In genomic region chr2:85710687-85711577, GRCh38 we compare ENCODE assay signal across 10 cellular contexts. TPM values are rescaled to one million over a fixed set of nuclear protein-coding genes. Genes with fewer than 3 reads are reported as not detected.
DNase-seq lines count a peak whose midpoint lies in the region; ATAC-seq and TF ChIP-seq lines count a peak whose summit lies in the region.
"Had no signal": no experiment of that assay in that cellular context is flagged by ENCODE, and none has a peak within 500 bp of the region (broad histone marks: within the 10 kb centered on the region; RNA-seq: fewer than 3 reads in every experiment).

No MANE protein-coding gene starts in this region.

- intact Hi-C loops in heart right ventricle (cut with DNase I): loop anchor here in 3 of 10 donors (2.0 to 10.0 kb wide), 3 partner anchors 34 to 364 kb away; no protein-coding TSS in a partner anchor

- peaks cover 9% of the 10 kb centered on the region for H3K4me1 Mint-ChIP-seq in activated T-helper 17 cell treated with anti-CD3 and anti-CD28 coated beads, Interleukin-2, amount 50 U/mL, for 72 hours
- peaks cover 11% of the 10 kb centered on the region for H3K4me1 Mint-ChIP-seq in activated T-cell treated with anti-CD3 and anti-CD28 coated beads, Interleukin-2, amount 50 U/mL, for 4 hours (ENCODE audit: low read depth)
- peaks cover 26 to 28% of the 10 kb centered on the region in 2 donors for H3K4me1 Mint-ChIP-seq in immature natural killer cell

- no peaks in the 10 kb centered on the region for H3K27me3 ChIP-seq in heart right ventricle
- H3K27me3 ChIP-seq in rectal smooth muscle tissue (ENCODE audit: control insufficient read depth, insufficient read depth, low read length): no peaks in the 10 kb centered on the region

- H3K4me3 Mint-ChIP-seq in activated T-helper 17 cell treated with anti-CD3 and anti-CD28 coated beads, Interleukin-2, amount 50 U/mL, for 72 hours: no peak overlapping the region
- no peak overlapping the region for H3K4me3 Mint-ChIP-seq in activated T-cell treated with anti-CD3 and anti-CD28 coated beads, Interleukin-2, amount 50 U/mL, for 4 hours
- H3K4me3 Mint-ChIP-seq in immature natural killer cell: no peak overlapping the region
- H3K4me3 Mint-ChIP-seq: CD8-positive, alpha-beta memory T cell had no signal

- no peak for ATAC-seq in activated T-helper 17 cell treated with anti-CD3 and anti-CD28 coated beads, Interleukin-2, amount 50 U/mL, for 72 hours (replicated peaks)
- ATAC-seq in heart right ventricle: peak; percentile 64 to 89 (median 80)
- ATAC-seq in activated T-cell treated with anti-CD3 and anti-CD28 coated beads, Interleukin-2, amount 50 U/mL, for 4 hours: no peak

- H3K9me3 Mint-ChIP-seq in activated T-helper 17 cell treated with anti-CD3 and anti-CD28 coated beads, Interleukin-2, amount 50 U/mL, for 72 hours: no peaks in the 10 kb centered on the region
- no peaks in the 10 kb centered on the region for H3K9me3 Mint-ChIP-seq in activated T-cell treated with anti-CD3 and anti-CD28 coated beads, Interleukin-2, amount 50 U/mL, for 4 hours
- no peaks in the 10 kb centered on the region for H3K9me3 Mint-ChIP-seq in immature natural killer cell
- H3K9me3 Mint-ChIP-seq: CD8-positive, alpha-beta memory T cell had no signal

- H3K9me3 ChIP-seq in heart right ventricle: no peaks in the 10 kb centered on the region

- peak; percentile 74 for DNase-seq in DMS53 (lab: John Stamatoyannopoulos, UW)
- peak; percentile 64 to 82 for DNase-seq in heart right ventricle
- no peak for DNase-seq in HPDE6-E6E7 (ENCODE audit: extremely low spot score)
- no peak for DNase-seq in activated T-cell treated with anti-CD3 and anti-CD28 coated beads, Interleukin-2, amount 50 U/mL, for 4 hours
- no peak for DNase-seq in immature natural killer cell
- DNase-seq in effector CD4-positive, alpha-beta T cell: no peak
- DNase-seq: CD8-positive, alpha-beta memory T cell; NCI-H526 had no signal

- WGBS in heart right ventricle, 2 donors: 50 to 66% methylated on average over 19 of the region's 19 CpGs

- H3K36me3 Mint-ChIP-seq in activated T-helper 17 cell treated with anti-CD3 and anti-CD28 coated beads, Interleukin-2, amount 50 U/mL, for 72 hours (ENCODE audit: low read depth): no peaks in the 10 kb centered on the region
- H3K36me3 Mint-ChIP-seq in activated T-cell treated with anti-CD3 and anti-CD28 coated beads, Interleukin-2, amount 50 U/mL, for 4 hours (ENCODE audit: insufficient read depth): no peaks in the 10 kb centered on the region
- peaks cover 4 to 12% (median 4%) of the 10 kb centered on the region in 3 donors for H3K36me3 Mint-ChIP-seq in immature natural killer cell
- H3K36me3 Mint-ChIP-seq: CD8-positive, alpha-beta memory T cell had no signal

- H3K27ac Mint-ChIP-seq in activated T-helper 17 cell treated with anti-CD3 and anti-CD28 coated beads, Interleukin-2, amount 50 U/mL, for 72 hours: peak overlapping the region; percentile 22
- no peak overlapping the region for H3K27ac Mint-ChIP-seq in immature natural killer cell

- no peaks in the 10 kb centered on the region for H3K36me3 ChIP-seq in heart right ventricle
- H3K36me3 ChIP-seq in rectal smooth muscle tissue (ENCODE audit: control insufficient read depth, insufficient read depth, low read length): no peaks in the 10 kb centered on the region

- H3K9ac ChIP-seq in rectal smooth muscle tissue (ENCODE audit: low read length): no peak overlapping the region

- peaks cover 4% of the 10 kb centered on the region for H3K27me3 Mint-ChIP-seq in activated T-helper 17 cell treated with anti-CD3 and anti-CD28 coated beads, Interleukin-2, amount 50 U/mL, for 72 hours
- H3K27me3 Mint-ChIP-seq in activated T-cell treated with anti-CD3 and anti-CD28 coated beads, Interleukin-2, amount 50 U/mL, for 4 hours (ENCODE audit: low read depth): peaks cover 14% of the 10 kb centered on the region
- H3K27me3 Mint-ChIP-seq in immature natural killer cell (ENCODE audit: low read depth in 3 of 3): peaks cover 0 to 4% (median 4%) of the 10 kb centered on the region in 3 donors

- H3K27ac ChIP-seq in heart right ventricle (peak overlapping the region; percentile 67 to 96 (median 88)), rectal smooth muscle tissue (ENCODE audit: low read depth, low read length) (peak overlapping the region; percentile 7)

- H3K4me1 ChIP-seq in heart right ventricle: peaks cover 9 to 94% (median 64%) of the 10 kb centered on the region in 9 donors
- H3K4me1 ChIP-seq in rectal smooth muscle tissue (ENCODE audit: control insufficient read depth, insufficient read depth, low read length): no peaks in the 10 kb centered on the region

- TF ChIP-seq CTCF in heart right ventricle (IDR thresholded peaks at IDR 0.05): no peak

- H3K4me3 ChIP-seq in heart right ventricle (peak overlapping the region in 4 of 10 donors; percentile 8 to 16 (median 10)), rectal smooth muscle tissue (ENCODE audit: low read length) (no peak overlapping the region)

RNA-seq across cellular contexts. Expression of gene GNLY, which starts 16.8 kb away (rescaled TPM):
- 10 to 100 TPM; 10.6 to 32.4 TPM for total RNA-seq in activated T-helper 17 cell treated with anti-CD3 and anti-CD28 coated beads, Interleukin-2, amount 50 U/mL, for 72 hours
- 10 to 100 TPM in 1 of 10 donors, 1 to 10 TPM in 5, under 1 TPM in 4; 0.17 to 43.2 (median 1.2) TPM for total RNA-seq in heart right ventricle
- 1 to 10 TPM; 1.2 to 3.1 TPM for polyA plus RNA-seq in heart right ventricle
- 10 to 100 TPM in 2 of 3 donors, 1 to 10 TPM in 1; 4.3 to 26.5 (median 15.0) TPM for total RNA-seq in activated T-cell treated with anti-CD3 and anti-CD28 coated beads, Interleukin-2, amount 50 U/mL, for 4 hours
- polyA plus RNA-seq in immature natural killer cell: over 10,000 TPM; 13,165 to 20,506 (median 19,340) TPM

RNA-seq across cellular contexts. Expression of gene ATOH8, which starts 42.9 kb away (rescaled TPM):
- not detected for total RNA-seq in activated T-helper 17 cell treated with anti-CD3 and anti-CD28 coated beads, Interleukin-2, amount 50 U/mL, for 72 hours
- total RNA-seq in heart right ventricle: 10 to 100 TPM in 9 of 10 donors, 1 to 10 TPM in 1; 8.7 to 33.4 (median 15.2) TPM
- polyA plus RNA-seq in heart right ventricle (10 to 100 TPM; 35.2 to 45.9 TPM), immature natural killer cell (not detected)
- total RNA-seq in activated T-cell treated with anti-CD3 and anti-CD28 coated beads, Interleukin-2, amount 50 U/mL, for 4 hours: not detected
- total RNA-seq: CD8-positive, alpha-beta memory T cell had no signal
- polyA plus RNA-seq: CD8-positive, alpha-beta memory T cell had no signal

RNA-seq across cellular contexts. Expression of gene SFTPB, which starts 42.9 kb away (rescaled TPM):
- total RNA-seq in activated T-helper 17 cell treated with anti-CD3 and anti-CD28 coated beads, Interleukin-2, amount 50 U/mL, for 72 hours: not detected
- total RNA-seq in heart right ventricle: under 1 TPM in 1 of 10 donors, not detected in 9; 0.62 TPM
- polyA plus RNA-seq in heart right ventricle (1 to 10 TPM in 1 of 2 donors, not detected in 1; 1.2 TPM), immature natural killer cell (not detected)
- 1 to 10 TPM; 3.8 to 5.7 (median 5.0) TPM for total RNA-seq in activated T-cell treated with anti-CD3 and anti-CD28 coated beads, Interleukin-2, amount 50 U/mL, for 4 hours
- total RNA-seq: CD8-positive, alpha-beta memory T cell had no signal
- polyA plus RNA-seq: CD8-positive, alpha-beta memory T cell had no signal

Comparison
In these comparisons a context has a peak if more than half of its experiments do, and no peak if none do; other contexts are left out.
1. DNase-seq: peak in DMS53 (single experiment) and heart right ventricle (2 of 2); none in HPDE6-E6E7 (single experiment), activated T-cell treated with anti-CD3 and anti-CD28 coated beads, Interleukin-2, amount 50 U/mL, for 4 hours (single experiment), immature natural killer cell (0 of 3) and effector CD4-positive, alpha-beta T cell (single experiment).
2. ATAC-seq: peak in heart right ventricle (8 of 8); none in activated T-helper 17 cell treated with anti-CD3 and anti-CD28 coated beads, Interleukin-2, amount 50 U/mL, for 72 hours (single experiment) and activated T-cell treated with anti-CD3 and anti-CD28 coated beads, Interleukin-2, amount 50 U/mL, for 4 hours (0 of 2).
3. RNA of gene ATOH8, which starts 42.9 kb away (total RNA-seq): 8.7 to 33.4 TPM in heart right ventricle; not detected in activated T-cell treated with anti-CD3 and anti-CD28 coated beads, Interleukin-2, amount 50 U/mL, for 4 hours and not detected in activated T-helper 17 cell treated with anti-CD3 and anti-CD28 coated beads, Interleukin-2, amount 50 U/mL, for 72 hours; every median in the first group is over 4 times any median in the second.